26 cellular contexts compared by ENCODE assay signal in the genomic region with DNA sequence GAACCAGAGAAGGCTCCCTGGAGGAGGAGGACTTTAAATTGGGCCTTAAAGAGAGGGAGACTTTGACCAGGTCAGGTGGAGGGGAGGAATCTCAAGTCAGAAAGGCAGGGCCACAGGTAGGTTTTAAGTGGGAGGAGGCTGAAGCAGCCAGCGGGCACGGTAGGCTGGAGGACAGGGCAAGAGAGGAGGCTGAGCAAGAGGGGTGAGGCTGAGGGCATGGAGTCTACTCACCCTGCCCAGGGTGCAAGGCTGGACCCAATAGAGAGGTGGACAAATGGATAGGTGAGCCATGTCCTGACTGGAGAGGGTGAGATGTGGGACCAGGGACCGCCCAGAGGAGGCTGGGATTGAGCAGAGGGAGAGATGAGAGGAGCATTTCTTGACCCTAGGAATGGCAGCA. TPM values are rescaled to one million over a fixed set of nuclear protein-coding genes. Genes with fewer than 3 reads are reported as not detected.
DNase-seq lines count a peak whose midpoint lies in the region; ATAC-seq, FAIRE-seq and TF ChIP-seq lines count a peak whose summit lies in the region.
"Had no signal": no experiment of that assay in that cellular context is flagged by ENCODE, and none has a peak within 500 bp of the region (broad histone marks: within the 10 kb centered on the region; RNA-seq: fewer than 3 reads in every experiment).

No MANE protein-coding gene starts in this region.

- no peak overlapping the region for H2AFZ ChIP-seq in K562 (ENCODE audit: low read depth, low read length)

- intact Hi-C loops in K562 (cut with micrococcal nuclease) (no loop called here), stomach (cut with DNase I; ENCODE audit: low total_unique reads) (no loop called here)
- intact Hi-C loops in activated CD4-positive, alpha-beta T cell treated with anti-CD3 and anti-CD28 coated beads, Interleukin-2, amount 10 ng/mL, durations not matched to agents 24 days and 14 days (cut with micrococcal nuclease), result no loop called here

- no peak overlapping the region for H3K4me2 ChIP-seq in K562 (ENCODE audit: insufficient read depth, low read length)

- no TSS peak for BruUV-seq in K562 (replicated peaks; lab: Mats Ljungman, UMichigan)

- FAIRE-seq in K562 (lab: Jason Lieb, UNC), result no peak

- H3K9me3 Mint-ChIP-seq in activated CD4-positive, alpha-beta T cell treated with anti-CD3 and anti-CD28 coated beads, Interleukin-2, amount 10 ng/mL, durations not matched to agents 24 days and 14 days, result no peaks in the 10 kb centered on the region
- H3K9me3 Mint-ChIP-seq: mesothelial cell of epicardium; natural killer cell treated with Interleukin-12 subunit alpha and Interleukin-12 subunit beta and Interleukin-15 and Interleukin-18, amount 100 ng/mL, for 72 hours; stimulated activated naive CD8-positive, alpha-beta T cell treated with anti-CD3 and anti-CD28 coated beads, Interleukin-15, amount 100 ng/mL, for 72 hours had no signal

- CTCF ChIA-PET in K562 (lab: Yijun Ruan, JAX; ENCODE audit: low intra/inter-chr PET ratio), result no interaction called here

- DNase-seq in K562 (ENCODE audit: extremely low read depth in 1 of 4, low spot score in 3 of 4), result no peak
- DNase-seq in stomach, result no peak
- DNase-seq in activated CD4-positive, alpha-beta T cell treated with anti-CD3 and anti-CD28 coated beads, Interleukin-2, amount 10 ng/mL, durations not matched to agents 24 days and 14 days, result no peak
- DNase-seq: activated CD4-positive, alpha-beta T cell treated with anti-CD3 and anti-CD28 coated beads, Interleukin-2, amount 50 U/mL, for 4 hours; activated CD8-positive, alpha-beta memory T cell treated with anti-CD3 and anti-CD28 coated beads, Interleukin-2, amount 50 U/mL, for 48 hours; activated gamma-delta T cell; DMS79; effector CD8-positive, alpha-beta T cell; gastrocnemius medialis; GF-D8; hippocampal formation; NCI-H1092; NCI-H1930; NCI-H526 treated with DMSO at 0.1 percent for 48 hours; stimulated activated CD4-positive, alpha-beta T cell treated with anti-CD3 and anti-CD28 coated beads, Interleukin-15, amount 100 ng/mL, for 24 hours; stimulated activated naive CD8-positive, alpha-beta T cell treated with anti-CD3 and anti-CD28 coated beads, Interleukin-15, amount 100 ng/mL, for 72 hours; WERI-Rb-1 had no signal

- TF ChIP-seq CTCF in K562 (IDR thresholded peaks at IDR 0.05 in 2 of 3, conservative IDR thresholded peaks at IDR 0.05 in 1 of 3; ENCODE audit: insufficient read depth in 2 of 3, low read depth in 1 of 3, low read length in 3 of 3), result no peak
- TF ChIP-seq CTCF in stomach (IDR thresholded peaks at IDR 0.05), result no peak

- H3K36me3 Mint-ChIP-seq in activated CD4-positive, alpha-beta T cell treated with anti-CD3 and anti-CD28 coated beads, Interleukin-2, amount 10 ng/mL, durations not matched to agents 24 days and 14 days (ENCODE audit: low read depth), result no peaks in the 10 kb centered on the region
- H3K36me3 Mint-ChIP-seq: mesothelial cell of epicardium; natural killer cell treated with Interleukin-12 subunit alpha and Interleukin-12 subunit beta and Interleukin-15 and Interleukin-18, amount 100 ng/mL, for 72 hours had no signal

- H3K36me3 ChIP-seq in HUES6 (ENCODE audit: control insufficient read depth, insufficient read depth, low read length) (peaks cover 27% of the 10 kb centered on the region; the same call in 1 of the 2 replicates), K562 (ENCODE audit: control insufficient read depth, insufficient read depth, low read length) (peaks cover 20% of the 10 kb centered on the region; the same call in 2 of the 3 replicates), mucosa of rectum (ENCODE audit: control insufficient read depth in 2 of 2, insufficient read depth in 2 of 2, low read length in 2 of 2) (no peaks in the 10 kb centered on the region), stomach (no peaks in the 10 kb centered on the region)
- H3K36me3 ChIP-seq: gastrocnemius medialis, tibial artery had no signal

- no peak overlapping the region for H3K4me3 ChIP-seq in HUES6 (ENCODE audit: low read depth, low read length)
- H3K4me3 ChIP-seq in K562, result no peak overlapping the region
- H3K4me3 ChIP-seq in mucosa of rectum (ENCODE audit: low read length in 2 of 2), result peak overlapping the region in 1 of 2 donors; percentile 3
- H3K4me3 ChIP-seq in stomach, result no peak overlapping the region
- H3K4me3 ChIP-seq: gastrocnemius medialis, tibial artery had no signal

- H3K4me1 ChIP-seq in HUES6 (ENCODE audit: control insufficient read depth, insufficient read depth, low read length), result peaks cover 19% of the 10 kb centered on the region; the same call in 1 of the 2 replicates
- peaks cover 0 to 10% of the 10 kb centered on the region in 2 experiments; a peak in 3 of 5 replicates for H3K4me1 ChIP-seq in K562 (replicated peaks in 1 of 2; ENCODE audit: control insufficient read depth in 2 of 2, insufficient read depth in 2 of 2, low read length in 2 of 2)
- peaks cover 46% of the 10 kb centered on the region in 2 donors for H3K4me1 ChIP-seq in mucosa of rectum (ENCODE audit: control insufficient read depth in 2 of 2, insufficient read depth in 2 of 2, low read length in 2 of 2)
- H3K4me1 ChIP-seq in stomach, result peaks cover 28 to 48% (median 40%) of the 10 kb centered on the region in 4 donors
- H3K4me1 ChIP-seq: gastrocnemius medialis had no signal

- H3K9ac ChIP-seq in HUES6 (ENCODE audit: low read length) (peak overlapping the region; percentile 25), K562 (ENCODE audit: insufficient read depth in 1 of 2, low read depth in 2 of 2, low read length in 2 of 2) (no peak overlapping the region), mucosa of rectum (ENCODE audit: low read depth in 1 of 2, low read length in 2 of 2) (peak overlapping the region in 1 of 2 donors; percentile 33)

- H3K4me3 Mint-ChIP-seq in activated CD4-positive, alpha-beta T cell treated with anti-CD3 and anti-CD28 coated beads, Interleukin-2, amount 10 ng/mL, durations not matched to agents 24 days and 14 days, result no peak overlapping the region
- H3K4me3 Mint-ChIP-seq: mesothelial cell of epicardium; natural killer cell treated with Interleukin-12 subunit alpha and Interleukin-12 subunit beta and Interleukin-15 and Interleukin-18, amount 100 ng/mL, for 72 hours; stimulated activated naive CD8-positive, alpha-beta T cell treated with anti-CD3 and anti-CD28 coated beads, Interleukin-15, amount 100 ng/mL, for 72 hours had no signal

- no peak for TF ChIP-seq POLR2A in K562 (conservative IDR thresholded peaks at IDR 0.05)
- no peak for TF ChIP-seq POLR2A in stomach (IDR thresholded peaks at IDR 0.05)

- no peaks in the 10 kb centered on the region for H3K27me3 Mint-ChIP-seq in activated CD4-positive, alpha-beta T cell treated with anti-CD3 and anti-CD28 coated beads, Interleukin-2, amount 10 ng/mL, durations not matched to agents 24 days and 14 days
- H3K27me3 Mint-ChIP-seq: natural killer cell treated with Interleukin-12 subunit alpha and Interleukin-12 subunit beta and Interleukin-15 and Interleukin-18, amount 100 ng/mL, for 72 hours; stimulated activated naive CD8-positive, alpha-beta T cell treated with anti-CD3 and anti-CD28 coated beads, Interleukin-15, amount 100 ng/mL, for 72 hours had no signal

- POLR2A ChIA-PET in K562 (lab: Yijun Ruan, JAX), result interaction anchor here (1.0 kb wide), 1 partner anchor 99 kb away, joined by 3 read pairs; no protein-coding TSS in a partner anchor

- no peaks in the 10 kb centered on the region for H3K79me2 ChIP-seq in K562 (ENCODE audit: control insufficient read depth, insufficient read depth, low read length)

- H3K27ac Mint-ChIP-seq in activated CD4-positive, alpha-beta T cell treated with anti-CD3 and anti-CD28 coated beads, Interleukin-2, amount 10 ng/mL, durations not matched to agents 24 days and 14 days, result no peak overlapping the region
- H3K27ac Mint-ChIP-seq: mesothelial cell of epicardium had no signal

- peaks cover 4% of the 10 kb centered on the region for H3K9me1 ChIP-seq in K562 (ENCODE audit: control insufficient read depth, insufficient read depth, low read length)

- no peak for TF ChIP-seq RAD21 in K562 (CRISPR knock-in tag; conservative IDR thresholded peaks at IDR 0.05 in 1 of 2, IDR thresholded peaks at IDR 0.05 in 1 of 2)

- in situ Hi-C loops in K562 (cut with MboI), result no loop called here

- TF ChIP-seq EP300 in K562 (IDR thresholded peaks at IDR 0.05; ENCODE audit: low read length), result no peak
- TF ChIP-seq EP300 in stomach (IDR thresholded peaks at IDR 0.05), result no peak

- H3K9me3 ChIP-seq in HUES6 (ENCODE audit: control insufficient read depth, insufficient read depth, low read depth, low read length), result no peaks in the 10 kb centered on the region
- no peaks in the 10 kb centered on the region for H3K9me3 ChIP-seq in K562 (replicated peaks; ENCODE audit: control insufficient read depth, insufficient read depth, low read depth, low read length)
- no peaks in the 10 kb centered on the region for H3K9me3 ChIP-seq in mucosa of rectum (ENCODE audit: control insufficient read depth in 2 of 2, low read length in 2 of 2)
- H3K9me3 ChIP-seq in stomach, result no peaks in the 10 kb centered on the region
- H3K9me3 ChIP-seq: gastrocnemius medialis, tibial artery had no signal

- 41% methylated on average over 3 of the region's 3 CpGs for WGBS in K562 (ENCODE audit: insufficient coverage, low coverage, missing lambda C conversion rate)
- 65 to 94% (median 74%) methylated on average over 3 of the region's 3 CpGs for WGBS in stomach, 5 donors

- no peaks in the 10 kb centered on the region for H4K20me1 ChIP-seq in K562 (replicated peaks; ENCODE audit: control insufficient read depth, insufficient read depth, low read length)

- ATAC-seq in K562, result no peak
- ATAC-seq in GM21528 (IDR thresholded peaks at IDR 0.05; ENCODE audit: low FRiP score, unreplicated experiment), result no peak
- no peak for ATAC-seq in GM21515 (IDR thresholded peaks at IDR 0.05; ENCODE audit: unreplicated experiment)
- ATAC-seq: gastrocnemius medialis; left lobe of liver; natural killer cell treated with Interleukin-12 subunit alpha and Interleukin-12 subunit beta and Interleukin-15 and Interleukin-18, amount 100 ng/mL, for 72 hours; sciatic nerve; stimulated activated naive CD8-positive, alpha-beta T cell treated with anti-CD3 and anti-CD28 coated beads, Interleukin-15, amount 100 ng/mL, for 72 hours had no signal

- no peak overlapping the region for H3K27ac ChIP-seq in HUES6 (ENCODE audit: low read depth, low read length)
- H3K27ac ChIP-seq in K562 (ENCODE audit: extremely low read depth, low read depth, low read length), result no peak overlapping the region
- peak overlapping the region; percentile 95 to 98 for H3K27ac ChIP-seq in mucosa of rectum (ENCODE audit: low read depth in 2 of 2, low read length in 2 of 2)
- H3K27ac ChIP-seq in stomach, result peak overlapping the region; percentile 77 to 93 (median 89)
- H3K27ac ChIP-seq: gastrocnemius medialis, tibial artery, WERI-Rb-1 had no signal

- peaks cover 2% of the 10 kb centered on the region for H3K4me1 Mint-ChIP-seq in activated CD4-positive, alpha-beta T cell treated with anti-CD3 and anti-CD28 coated beads, Interleukin-2, amount 10 ng/mL, durations not matched to agents 24 days and 14 days

- H3K27me3 ChIP-seq in HUES6 (ENCODE audit: control insufficient read depth, insufficient read depth, low read length), result no peaks in the 10 kb centered on the region
- no peaks in the 10 kb centered on the region for H3K27me3 ChIP-seq in K562 (ENCODE audit: control insufficient read depth in 2 of 2, insufficient read depth in 2 of 2, low read length in 2 of 2)
- no peaks in the 10 kb centered on the region for H3K27me3 ChIP-seq in mucosa of rectum (ENCODE audit: control insufficient read depth in 2 of 2, insufficient read depth in 2 of 2, low read length in 2 of 2)
- H3K27me3 ChIP-seq in stomach, result no peaks in the 10 kb centered on the region
- H3K27me3 ChIP-seq: gastrocnemius medialis had no signal

RNA-seq across cellular contexts. Expression of gene TRIM14, which starts 25.6 kb away (rescaled TPM):
- total RNA-seq in K562 (2011; cell fraction: chromatin; rRNA removed; ENCODE audit: low replicate concordance), result 24.8 and 33.6 TPM in 2 replicates
- total RNA-seq in K562 (2011; cell fraction: nucleolus; rRNA removed), result 15.1 and 15.7 TPM in 2 replicates
- total RNA-seq in K562 (2011; cell fraction: nucleoplasm; rRNA removed), result 20.1 and 31.3 TPM in 2 replicates
- total RNA-seq in K562 (2014; rRNA removed), result 17.9 and 24.7 TPM in 2 replicates
- total RNA-seq in K562 (2014; rRNA removed; fragmentation: Illumina TruSeq; extraction: Trizol), result 17.0 and 17.5 TPM in 2 replicates
- total RNA-seq in K562 (2015; rRNA removed; fragmentation: Illumina TruSeq; extraction: Trizol), result 12.2 and 13.3 TPM in 2 replicates
- total RNA-seq in K562 (2021), result 41.0 and 48.5 TPM in 2 replicates
- 19.1 and 24.8 TPM in 2 replicates for polyA plus RNA-seq in K562 (2011; rRNA removed)
- polyA plus RNA-seq in K562 (2011; cell fraction: cytosol; rRNA removed), result 17.9 and 36.4 TPM in 2 replicates
- polyA plus RNA-seq in K562 (2011; cell fraction: nucleus; rRNA removed), result 22.9 and 38.7 TPM in 2 replicates
- 21.4 and 21.8 TPM in 2 replicates for polyA plus RNA-seq in K562 (2012)
- polyA plus RNA-seq in K562 (2014; fragmentation: Illumina TruSeq; extraction: Trizol), result 34.1 and 40.0 TPM in 2 replicates
- polyA plus RNA-seq in K562 (2014; fragmentation: Nextera tagmentation; extraction: Ambion mirVana), result 1 to 10 TPM; 7.6 to 8.3 TPM
- 30.1 and 32.7 TPM in 2 replicates for polyA plus RNA-seq in K562 (2014; rRNA removed)
- polyA minus RNA-seq in K562 (2011; rRNA and poly(A)+ RNA removed), result 12.4 and 15.6 TPM in 2 replicates
- polyA minus RNA-seq in K562 (2011; cell fraction: cytosol; rRNA and poly(A)+ RNA removed), result 13.0 and 14.8 TPM in 2 replicates
- polyA minus RNA-seq in K562 (2011; cell fraction: nucleus; rRNA and poly(A)+ RNA removed), result 5.8 and 7.0 TPM in 2 replicates
- total RNA-seq in stomach, result 100 to 1,000 TPM in 1 of 5 donors, 10 to 100 TPM in 3, 1 to 10 TPM in 1; 7.7 to 249 (median 17.4) TPM
- 1 to 10 TPM; 4.7 to 6.1 (median 6.0) TPM for polyA plus RNA-seq in stomach
- total RNA-seq in activated CD4-positive, alpha-beta T cell treated with anti-CD3 and anti-CD28 coated beads, Interleukin-2, amount 10 ng/mL, durations not matched to agents 24 days and 14 days, result 47.3 and 47.8 TPM in 2 replicates

RNA-seq across cellular contexts. Expression of gene CORO2A, which starts 47.8 kb away (rescaled TPM):
- 10.6 and 16.2 TPM in 2 replicates for total RNA-seq in K562 (2011; cell fraction: chromatin; rRNA removed; ENCODE audit: low replicate concordance)
- 11.2 and 12.9 TPM in 2 replicates for total RNA-seq in K562 (2011; cell fraction: nucleolus; rRNA removed)
- 11.4 and 11.6 TPM in 2 replicates for total RNA-seq in K562 (2011; cell fraction: nucleoplasm; rRNA removed)
- total RNA-seq in K562 (2014; rRNA removed), result 13.4 and 20.8 TPM in 2 replicates
- total RNA-seq in K562 (2014; rRNA removed; fragmentation: Illumina TruSeq; extraction: Trizol), result 17.5 and 20.0 TPM in 2 replicates
- total RNA-seq in K562 (2015; rRNA removed; fragmentation: Illumina TruSeq; extraction: Trizol), result 16.3 and 16.5 TPM in 2 replicates
- 21.1 and 21.3 TPM in 2 replicates for total RNA-seq in K562 (2021)
- polyA plus RNA-seq in K562 (2011; rRNA removed), result 13.2 and 18.7 TPM in 2 replicates
- polyA plus RNA-seq in K562 (2011; cell fraction: cytosol; rRNA removed), result 15.4 and 25.7 TPM in 2 replicates
- 8.4 and 15.2 TPM in 2 replicates for polyA plus RNA-seq in K562 (2011; cell fraction: nucleus; rRNA removed)
- polyA plus RNA-seq in K562 (2012), result 14.3 and 16.8 TPM in 2 replicates
- 23.5 and 26.6 TPM in 2 replicates for polyA plus RNA-seq in K562 (2014; fragmentation: Illumina TruSeq; extraction: Trizol)
- 10 to 100 TPM in 1 of 2 experiments, 1 to 10 TPM in 1; 9.5 to 12.2 TPM for polyA plus RNA-seq in K562 (2014; fragmentation: Nextera tagmentation; extraction: Ambion mirVana)
- polyA plus RNA-seq in K562 (2014; rRNA removed), result 18.0 and 20.3 TPM in 2 replicates
- 13.1 and 21.5 TPM in 2 replicates for polyA minus RNA-seq in K562 (2011; rRNA and poly(A)+ RNA removed)
- 8.4 and 12.5 TPM in 2 replicates for polyA minus RNA-seq in K562 (2011; cell fraction: cytosol; rRNA and poly(A)+ RNA removed)
- 4.7 and 5.2 TPM in 2 replicates for polyA minus RNA-seq in K562 (2011; cell fraction: nucleus; rRNA and poly(A)+ RNA removed)
- 10 to 100 TPM in 4 of 5 donors, 1 to 10 TPM in 1; 4.5 to 26.7 (median 11.3) TPM for total RNA-seq in stomach
- 10 to 100 TPM in 1 of 3 donors, 1 to 10 TPM in 2; 2.8 to 10.8 (median 7.3) TPM for polyA plus RNA-seq in stomach
- total RNA-seq in activated CD4-positive, alpha-beta T cell treated with anti-CD3 and anti-CD28 coated beads, Interleukin-2, amount 10 ng/mL, durations not matched to agents 24 days and 14 days, result 0.92 and 1.4 TPM in 2 replicates

Comparison
In these comparisons a context has a peak if more than half of its experiments do, and no peak if none do; other contexts are left out.
1. H3K27ac ChIP-seq: peak in mucosa of rectum (2 of 2) and stomach (5 of 5); none in HUES6 (single experiment) and K562 (single experiment).